In the genomic region with DNA sequence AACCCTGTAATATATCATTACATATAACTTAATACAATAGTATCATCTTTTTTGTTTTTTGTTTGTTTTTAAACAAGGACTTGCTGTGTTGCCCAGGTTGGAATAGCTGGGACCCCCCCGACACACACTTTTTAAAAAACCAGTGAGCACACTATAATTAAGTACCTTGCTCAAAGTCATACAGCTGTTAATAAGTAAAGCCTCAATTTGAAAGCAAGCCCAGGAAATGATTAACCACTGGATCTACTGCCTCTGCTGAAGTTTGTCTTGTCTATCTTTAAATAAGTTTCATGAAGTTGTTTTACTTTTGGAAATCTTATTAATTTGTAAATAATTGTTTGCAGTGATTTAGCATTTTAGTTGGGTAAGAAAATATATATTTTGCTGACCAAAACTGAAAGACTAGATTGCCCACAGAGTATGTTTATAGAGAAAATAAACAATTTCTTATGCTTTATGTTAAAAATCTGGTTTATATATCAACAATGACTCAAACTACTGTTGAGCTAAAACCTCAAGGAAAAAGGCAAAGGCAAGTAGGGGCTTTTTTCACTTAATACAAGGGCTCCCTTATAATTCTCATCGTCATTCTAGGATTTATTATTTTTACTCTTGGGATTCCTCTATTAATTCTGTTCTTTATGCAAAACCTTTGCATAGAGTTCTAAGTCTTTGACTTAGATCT, we compare ENCODE assay signal across 1 cellular context.
TF ChIP-seq lines count a peak whose summit lies in the region.

No MANE protein-coding gene starts in this region.

TF ChIP-seq in GM23338, 12 proteins besides CTCF, POLR2A, EP300 and RAD21 (continued from another document):
- TF ChIP-seq, protein P1, sequence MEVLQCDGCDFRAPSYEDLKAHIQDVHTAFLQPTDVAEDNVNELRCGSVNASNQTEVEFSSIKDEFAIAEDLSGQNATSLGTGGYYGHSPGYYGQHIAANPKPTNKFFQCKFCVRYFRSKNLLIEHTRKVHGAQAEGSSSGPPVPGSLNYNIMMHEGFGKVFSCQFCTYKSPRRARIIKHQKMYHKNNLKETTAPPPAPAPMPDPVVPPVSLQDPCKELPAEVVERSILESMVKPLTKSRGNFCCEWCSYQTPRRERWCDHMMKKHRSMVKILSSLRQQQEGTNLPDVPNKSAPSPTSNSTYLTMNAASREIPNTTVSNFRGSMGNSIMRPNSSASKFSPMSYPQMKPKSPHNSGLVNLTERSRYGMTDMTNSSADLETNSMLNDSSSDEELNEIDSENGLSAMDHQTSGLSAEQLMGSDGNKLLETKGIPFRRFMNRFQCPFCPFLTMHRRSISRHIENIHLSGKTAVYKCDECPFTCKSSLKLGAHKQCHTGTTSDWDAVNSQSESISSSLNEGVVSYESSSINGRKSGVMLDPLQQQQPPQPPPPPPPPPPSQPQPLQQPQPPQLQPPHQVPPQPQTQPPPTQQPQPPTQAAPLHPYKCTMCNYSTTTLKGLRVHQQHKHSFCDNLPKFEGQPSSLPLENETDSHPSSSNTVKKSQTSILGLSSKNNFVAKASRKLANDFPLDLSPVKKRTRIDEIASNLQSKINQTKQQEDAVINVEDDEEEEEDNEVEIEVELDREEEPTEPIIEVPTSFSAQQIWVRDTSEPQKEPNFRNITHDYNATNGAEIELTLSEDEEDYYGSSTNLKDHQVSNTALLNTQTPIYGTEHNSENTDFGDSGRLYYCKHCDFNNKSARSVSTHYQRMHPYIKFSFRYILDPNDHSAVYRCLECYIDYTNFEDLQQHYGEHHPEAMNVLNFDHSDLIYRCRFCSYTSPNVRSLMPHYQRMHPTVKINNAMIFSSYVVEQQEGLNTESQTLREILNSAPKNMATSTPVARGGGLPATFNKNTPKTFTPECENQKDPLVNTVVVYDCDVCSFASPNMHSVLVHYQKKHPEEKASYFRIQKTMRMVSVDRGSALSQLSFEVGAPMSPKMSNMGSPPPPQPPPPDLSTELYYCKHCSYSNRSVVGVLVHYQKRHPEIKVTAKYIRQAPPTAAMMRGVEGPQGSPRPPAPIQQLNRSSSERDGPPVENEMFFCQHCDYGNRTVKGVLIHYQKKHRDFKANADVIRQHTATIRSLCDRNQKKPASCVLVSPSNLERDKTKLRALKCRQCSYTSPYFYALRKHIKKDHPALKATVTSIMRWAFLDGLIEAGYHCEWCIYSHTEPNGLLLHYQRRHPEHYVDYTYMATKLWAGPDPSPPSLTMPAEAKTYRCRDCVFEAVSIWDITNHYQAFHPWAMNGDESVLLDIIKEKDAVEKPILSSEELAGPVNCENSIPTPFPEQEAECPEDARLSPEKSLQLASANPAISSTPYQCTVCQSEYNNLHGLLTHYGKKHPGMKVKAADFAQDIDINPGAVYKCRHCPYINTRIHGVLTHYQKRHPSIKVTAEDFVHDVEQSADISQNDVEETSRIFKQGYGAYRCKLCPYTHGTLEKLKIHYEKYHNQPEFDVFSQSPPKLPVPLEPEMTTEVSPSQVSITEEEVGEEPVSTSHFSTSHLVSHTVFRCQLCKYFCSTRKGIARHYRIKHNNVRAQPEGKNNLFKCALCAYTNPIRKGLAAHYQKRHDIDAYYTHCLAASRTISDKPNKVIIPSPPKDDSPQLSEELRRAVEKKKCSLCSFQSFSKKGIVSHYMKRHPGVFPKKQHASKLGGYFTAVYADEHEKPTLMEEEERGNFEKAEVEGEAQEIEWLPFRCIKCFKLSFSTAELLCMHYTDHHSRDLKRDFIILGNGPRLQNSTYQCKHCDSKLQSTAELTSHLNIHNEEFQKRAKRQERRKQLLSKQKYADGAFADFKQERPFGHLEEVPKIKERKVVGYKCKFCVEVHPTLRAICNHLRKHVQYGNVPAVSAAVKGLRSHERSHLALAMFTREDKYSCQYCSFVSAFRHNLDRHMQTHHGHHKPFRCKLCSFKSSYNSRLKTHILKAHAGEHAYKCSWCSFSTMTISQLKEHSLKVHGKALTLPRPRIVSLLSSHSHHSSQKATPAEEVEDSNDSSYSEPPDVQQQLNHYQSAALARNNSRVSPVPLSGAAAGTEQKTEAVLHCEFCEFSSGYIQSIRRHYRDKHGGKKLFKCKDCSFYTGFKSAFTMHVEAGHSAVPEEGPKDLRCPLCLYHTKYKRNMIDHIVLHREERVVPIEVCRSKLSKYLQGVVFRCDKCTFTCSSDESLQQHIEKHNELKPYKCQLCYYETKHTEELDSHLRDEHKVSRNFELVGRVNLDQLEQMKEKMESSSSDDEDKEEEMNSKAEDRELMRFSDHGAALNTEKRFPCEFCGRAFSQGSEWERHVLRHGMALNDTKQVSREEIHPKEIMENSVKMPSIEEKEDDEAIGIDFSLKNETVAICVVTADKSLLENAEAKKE (CRISPR knock-in tag; IDR thresholded peaks at IDR 0.05): no peak
- TF ChIP-seq EZH2 (IDR thresholded peaks at IDR 0.05; ENCODE audit: low read depth, unreplicated experiment) (no peak), STAT1 (IDR thresholded peaks at IDR 0.05; ENCODE audit: unreplicated experiment) (no peak), CREB1 (CRISPR knock-in tag; IDR thresholded peaks at IDR 0.05; ENCODE audit: low read depth) (no peak), NANOG (IDR thresholded peaks at IDR 0.05; ENCODE audit: borderline replicate concordance) (no peak), ZNF331 (CRISPR knock-in tag; IDR thresholded peaks at IDR 0.05; ENCODE audit: low read depth) (no peak), EZH2phosphoT487 (IDR thresholded peaks at IDR 0.05; ENCODE audit: unreplicated experiment) (no peak)
- TF ChIP-seq, protein P2, sequence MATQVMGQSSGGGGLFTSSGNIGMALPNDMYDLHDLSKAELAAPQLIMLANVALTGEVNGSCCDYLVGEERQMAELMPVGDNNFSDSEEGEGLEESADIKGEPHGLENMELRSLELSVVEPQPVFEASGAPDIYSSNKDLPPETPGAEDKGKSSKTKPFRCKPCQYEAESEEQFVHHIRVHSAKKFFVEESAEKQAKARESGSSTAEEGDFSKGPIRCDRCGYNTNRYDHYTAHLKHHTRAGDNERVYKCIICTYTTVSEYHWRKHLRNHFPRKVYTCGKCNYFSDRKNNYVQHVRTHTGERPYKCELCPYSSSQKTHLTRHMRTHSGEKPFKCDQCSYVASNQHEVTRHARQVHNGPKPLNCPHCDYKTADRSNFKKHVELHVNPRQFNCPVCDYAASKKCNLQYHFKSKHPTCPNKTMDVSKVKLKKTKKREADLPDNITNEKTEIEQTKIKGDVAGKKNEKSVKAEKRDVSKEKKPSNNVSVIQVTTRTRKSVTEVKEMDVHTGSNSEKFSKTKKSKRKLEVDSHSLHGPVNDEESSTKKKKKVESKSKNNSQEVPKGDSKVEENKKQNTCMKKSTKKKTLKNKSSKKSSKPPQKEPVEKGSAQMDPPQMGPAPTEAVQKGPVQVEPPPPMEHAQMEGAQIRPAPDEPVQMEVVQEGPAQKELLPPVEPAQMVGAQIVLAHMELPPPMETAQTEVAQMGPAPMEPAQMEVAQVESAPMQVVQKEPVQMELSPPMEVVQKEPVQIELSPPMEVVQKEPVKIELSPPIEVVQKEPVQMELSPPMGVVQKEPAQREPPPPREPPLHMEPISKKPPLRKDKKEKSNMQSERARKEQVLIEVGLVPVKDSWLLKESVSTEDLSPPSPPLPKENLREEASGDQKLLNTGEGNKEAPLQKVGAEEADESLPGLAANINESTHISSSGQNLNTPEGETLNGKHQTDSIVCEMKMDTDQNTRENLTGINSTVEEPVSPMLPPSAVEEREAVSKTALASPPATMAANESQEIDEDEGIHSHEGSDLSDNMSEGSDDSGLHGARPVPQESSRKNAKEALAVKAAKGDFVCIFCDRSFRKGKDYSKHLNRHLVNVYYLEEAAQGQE (IDR thresholded peaks at IDR 0.05; ENCODE audit: unreplicated experiment): no peak
